In genomic region chr1:28518000-28518744, GRCh38 we compare ENCODE assay signal across 1 cellular context.
TF ChIP-seq lines count a peak whose summit lies in the region.

No MANE protein-coding gene starts in this region.

TF ChIP-seq in K562, 482 proteins besides CTCF, POLR2A, EP300 and RAD21 (continued from another document and continues in another):
- TF ChIP-seq IRF1 (CRISPR knock-in tag; IDR thresholded peaks at IDR 0.05; ENCODE audit: borderline replicate concordance) (no peak), NELFE (IDR thresholded peaks at IDR 0.05; ENCODE audit: insufficient read depth, insufficient read length) (no peak), SMAD3 (CRISPR knock-in tag; conservative IDR thresholded peaks at IDR 0.05) (no peak), ZNF23 (CRISPR knock-in tag; IDR thresholded peaks at IDR 0.05) (no peak), ZNF696 (CRISPR knock-in tag; conservative IDR thresholded peaks at IDR 0.05) (no peak), PTTG1 (tag; IDR thresholded peaks at IDR 0.05; ENCODE audit: low read depth) (no peak), RBFOX2 (IDR thresholded peaks at IDR 0.05; ENCODE audit: low read depth, low read length) (peak; percentile 97), ZNF124 (CRISPR knock-in tag; IDR thresholded peaks at IDR 0.05) (no peak; the same call in 1 of the 2 replicates), ZFPM2 (CRISPR knock-in tag; IDR thresholded peaks at IDR 0.05) (no peak), SRSF9 (IDR thresholded peaks at IDR 0.05; ENCODE audit: borderline replicate concordance, low read depth, low read length) (no peak), MYC (IDR thresholded peaks at IDR 0.05; ENCODE audit: low read depth, low read length) (peak; percentile 89), MYC (CRISPR knock-in tag; IDR thresholded peaks at IDR 0.05; ENCODE audit: borderline replicate concordance, low read depth) (no peak; the same call in 1 of the 2 replicates), BCL6 (CRISPR knock-in tag; IDR thresholded peaks at IDR 0.05) (no peak), ZNF165 (CRISPR knock-in tag; IDR thresholded peaks at IDR 0.05; ENCODE audit: borderline replicate concordance) (no peak), ZNF354B (CRISPR knock-in tag; IDR thresholded peaks at IDR 0.05) (no peak), ATF2 (CRISPR knock-in tag; IDR thresholded peaks at IDR 0.05) (no peak), MBD2 (IDR thresholded peaks at IDR 0.05; ENCODE audit: borderline replicate concordance, low read depth) (no peak; the same call in none of the 2 replicates), ZNF407 (IDR thresholded peaks at IDR 0.05; ENCODE audit: low read depth) (no peak), SRF (CRISPR knock-in tag; IDR thresholded peaks at IDR 0.05) (peak in 1 of 2 experiments; percentile 40; a peak in 1 of 4 replicates), CREB5 (CRISPR knock-in tag; IDR thresholded peaks at IDR 0.05) (0 out of 2 replicates have a peak, but pooled peaks have one; percentile 51), ZNF395 (CRISPR knock-in tag; IDR thresholded peaks at IDR 0.05) (no peak), POLR2AphosphoS2 (IDR thresholded peaks at IDR 0.05; ENCODE audit: low read length) (peak; percentile 91; the same call in 1 of the 2 replicates), PCBP1 (IDR thresholded peaks at IDR 0.05; ENCODE audit: low read depth, low read length, poor library complexity, severe bottlenecking) (no peak), SP2 (IDR thresholded peaks at IDR 0.05; ENCODE audit: extremely low read depth, low read depth, low read length, poor library complexity, severe bottlenecking) (no peak), TAF7 (tag; IDR thresholded peaks at IDR 0.05) (no peak), CHAMP1 (IDR thresholded peaks at IDR 0.05) (no peak), SIX5 (IDR thresholded peaks at IDR 0.05; ENCODE audit: borderline replicate concordance in 1 of 2, insufficient read depth in 1 of 2, low read depth in 1 of 2, low read length in 2 of 2) (no peak), ZFP91 (CRISPR knock-in tag; IDR thresholded peaks at IDR 0.05) (no peak), ZNF316 (IDR thresholded peaks at IDR 0.05) (no peak), KDM1A (IDR thresholded peaks at IDR 0.05) (no peak), FOXA3 (CRISPR knock-in tag; conservative IDR thresholded peaks at IDR 0.05 in 1 of 2, IDR thresholded peaks at IDR 0.05 in 1 of 2) (0 out of 4 replicates have a peak, but pooled peaks have one; percentile 9 to 53), ZNF280B (CRISPR knock-in tag; IDR thresholded peaks at IDR 0.05) (0 out of 2 replicates have a peak, but pooled peaks have one; percentile 8), ZNF512 (tag; IDR thresholded peaks at IDR 0.05) (no peak), KLF10 (CRISPR knock-in tag; IDR thresholded peaks at IDR 0.05) (no peak), SAFB (IDR thresholded peaks at IDR 0.05; ENCODE audit: borderline replicate concordance, low read depth, low read length) (peak; percentile 89), EWSR1 (IDR thresholded peaks at IDR 0.05; ENCODE audit: borderline replicate concordance, low read depth, partially characterized antibody) (no peak), SETDB1 (IDR thresholded peaks at IDR 0.05; ENCODE audit: low read length) (no peak), SMARCE1 (IDR thresholded peaks at IDR 0.05) (no peak)
